11 cellular contexts compared by ENCODE assay signal in the genomic region with DNA sequence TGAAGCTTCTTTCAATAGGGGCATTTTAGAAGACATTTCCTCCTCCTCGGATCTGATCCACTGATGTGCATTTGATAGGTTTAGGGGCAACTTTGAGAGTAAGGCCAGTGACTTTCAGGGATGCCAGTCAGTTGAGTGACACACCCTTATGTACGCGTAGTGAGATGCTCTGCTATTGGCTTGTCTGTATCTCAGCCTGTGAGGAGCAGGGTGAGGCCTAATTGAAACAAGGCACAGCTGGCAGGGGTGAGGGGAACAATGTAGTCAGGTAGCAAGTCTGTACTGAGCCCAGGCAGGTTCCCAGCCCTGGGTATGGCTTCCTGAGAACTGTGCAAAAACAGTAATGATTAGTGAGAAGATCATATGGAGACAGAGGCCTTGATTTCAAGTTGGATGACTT.
DNase-seq lines count a peak whose midpoint lies in the region; TF ChIP-seq lines count a peak whose summit lies in the region.
"Had no signal": no experiment of that assay in that cellular context is flagged by ENCODE, and none has a peak within 500 bp of the region (broad histone marks: within the 10 kb centered on the region; RNA-seq: fewer than 3 reads in every experiment).

No MANE protein-coding gene starts in this region.

- H3K9ac ChIP-seq in H9 (ENCODE audit: extremely low read depth, insufficient read length, low read length) (no peak overlapping the region), colonic mucosa (ENCODE audit: low read depth in 2 of 2, low read length in 2 of 2) (no peak overlapping the region)

- no peaks in the 10 kb centered on the region for H3K36me3 ChIP-seq in colonic mucosa
- H3K36me3 ChIP-seq in effector memory CD4-positive, alpha-beta T cell (ENCODE audit: control insufficient read depth, insufficient read depth, low read length) = no peaks in the 10 kb centered on the region
- H3K36me3 ChIP-seq: left ventricle myocardium inferior had no signal

- no peak overlapping the region for H3K27ac ChIP-seq in H9 (ENCODE audit: insufficient read length, low read depth, low read length)
- no peak overlapping the region for H3K27ac ChIP-seq in colonic mucosa
- no peak overlapping the region for H3K27ac ChIP-seq in effector memory CD4-positive, alpha-beta T cell (ENCODE audit: insufficient read depth, low read length, poor library complexity, severe bottlenecking)
- H3K27ac ChIP-seq: left ventricle myocardium inferior had no signal

- DNase-seq in H9 (no peak), colonic mucosa (peak; percentile 57), NCI-H2196 (lab: John Stamatoyannopoulos, UW; ENCODE audit: unreplicated experiment) (no peak)
- DNase-seq in stimulated activated CD4-positive, alpha-beta T cell treated with anti-CD3 and anti-CD28 coated beads, Interleukin-4, amount 100 ng/mL, for 1 hour = peak; percentile 7
- DNase-seq in effector memory CD4-positive, alpha-beta T cell = no peak
- no peak for DNase-seq in stimulated activated naive CD4-positive, alpha-beta T cell (lab: John Stamatoyannopoulos, UW)
- DNase-seq: left ventricle myocardium inferior; NCI-H774; nucleus accumbens; stimulated activated naive CD4-positive, alpha-beta T cell treated with Interleukin-2 at 50 U/mL for 16 hours had no signal

- no peak overlapping the region for H2BK120ac ChIP-seq in H9 (ENCODE audit: low read depth, low read length, poor library complexity, severe bottlenecking)

- no CpG with 5 or more reads among the region's 3 CpGs for WGBS in H9 (ENCODE audit: extremely low coverage, insufficient read length, low lambda C conversion rate)

- H4K91ac ChIP-seq in H9 (ENCODE audit: insufficient read length, low read depth, low read length) = no peak overlapping the region

- no peaks in the 10 kb centered on the region; a peak in 1 of 7 replicates for H3K36me3 Mint-ChIP-seq in H9 (ENCODE audit: insufficient read depth in 1 of 3, low read depth in 3 of 3)
- peaks cover 17% of the 10 kb centered on the region for H3K36me3 Mint-ChIP-seq in T-helper 1 cell treated with Interleukin-12 subunit alpha and Interleukin-12 subunit beta and Interleukin-4 antibody, amounts not matched to agents 30 μg/mL and 1 μg/mL, for 36 hours (ENCODE audit: low read depth)

- no peaks in the 10 kb centered on the region for H3K23me2 ChIP-seq in H9 (ENCODE audit: insufficient read length, low read depth, low read length, poor library complexity, severe bottlenecking)

- no peak overlapping the region for H3K4me3 Mint-ChIP-seq in H9
- peak overlapping the region; percentile 1 for H3K4me3 Mint-ChIP-seq in T-helper 1 cell treated with Interleukin-12 subunit alpha and Interleukin-12 subunit beta and Interleukin-4 antibody, amounts not matched to agents 30 μg/mL and 1 μg/mL, for 36 hours

- no peak overlapping the region for H3K14ac ChIP-seq in H9 (ENCODE audit: insufficient read depth, low read length)

- no peak overlapping the region for H4K5ac ChIP-seq in H9 (ENCODE audit: insufficient read length, low read depth, low read length)

- no peak overlapping the region for H2AK5ac ChIP-seq in H9 (ENCODE audit: insufficient read length, low read length)

- no peaks in the 10 kb centered on the region for H3K79me1 ChIP-seq in H9 (ENCODE audit: insufficient read depth, low read depth, low read length, poor library complexity, severe bottlenecking)

- H3K18ac ChIP-seq in H9 (ENCODE audit: insufficient read length, low read depth, low read length) = no peak overlapping the region

- no peak overlapping the region for H4K8ac ChIP-seq in H9 (replicated peaks; ENCODE audit: insufficient read length, low read depth, low read length)

- H3K27ac Mint-ChIP-seq in H9 = peak overlapping the region in 2 of 3 experiments; percentile 4 to 85; a peak in 1 of 7 replicates
- H3K27ac Mint-ChIP-seq in T-helper 1 cell treated with Interleukin-12 subunit alpha and Interleukin-12 subunit beta and Interleukin-4 antibody, amounts not matched to agents 30 μg/mL and 1 μg/mL, for 36 hours = peak overlapping the region; percentile 6

- H2BK5ac ChIP-seq in H9 (ENCODE audit: insufficient read length, low read length) = no peak overlapping the region

- H3K9me3 ChIP-seq in H9 (ENCODE audit: control insufficient read depth, low read depth, low read length) = no peaks in the 10 kb centered on the region
- H3K9me3 ChIP-seq in colonic mucosa = no peaks in the 10 kb centered on the region
- H3K9me3 ChIP-seq in effector memory CD4-positive, alpha-beta T cell (ENCODE audit: control insufficient read depth, low read length) = no peaks in the 10 kb centered on the region

- H4K20me1 ChIP-seq in H9 (ENCODE audit: control insufficient read depth, insufficient read depth, insufficient read length) = no peaks in the 10 kb centered on the region

- H3K4me1 Mint-ChIP-seq in H9 = no peaks in the 10 kb centered on the region
- H3K4me1 Mint-ChIP-seq in T-helper 1 cell treated with Interleukin-12 subunit alpha and Interleukin-12 subunit beta and Interleukin-4 antibody, amounts not matched to agents 30 μg/mL and 1 μg/mL, for 36 hours (ENCODE audit: low read depth) = peaks cover 49% of the 10 kb centered on the region

- H3K27me3 Mint-ChIP-seq in H9 (ENCODE audit: low read depth) = no peaks in the 10 kb centered on the region
- H3K27me3 Mint-ChIP-seq in T-helper 1 cell treated with Interleukin-12 subunit alpha and Interleukin-12 subunit beta and Interleukin-4 antibody, amounts not matched to agents 30 μg/mL and 1 μg/mL, for 36 hours (ENCODE audit: low read depth) = no peaks in the 10 kb centered on the region

- no peak overlapping the region for H3K4ac ChIP-seq in H9 (ENCODE audit: low read depth, low read length)

- no peaks in the 10 kb centered on the region for H3K4me1 ChIP-seq in H9 (ENCODE audit: insufficient read depth, low read length)
- no peaks in the 10 kb centered on the region for H3K4me1 ChIP-seq in colonic mucosa
- H3K4me1 ChIP-seq in effector memory CD4-positive, alpha-beta T cell (ENCODE audit: control insufficient read depth, insufficient read depth, low read length, poor library complexity, severe bottlenecking) = peaks cover 15% of the 10 kb centered on the region
- H3K4me1 ChIP-seq: left ventricle myocardium inferior had no signal

- no peak overlapping the region for H3K4me2 ChIP-seq in H9 (ENCODE audit: insufficient read depth, insufficient read length, low read length)

- no peak overlapping the region for H2BK12ac ChIP-seq in H9 (ENCODE audit: insufficient read length, low read depth, low read length)

- H3K23ac ChIP-seq in H9 (ENCODE audit: insufficient read length, low read depth, low read length) = no peak overlapping the region

- no peak overlapping the region for H2BK20ac ChIP-seq in H9 (ENCODE audit: low read depth, low read length, poor library complexity, severe bottlenecking)

- peaks cover 0 to under 1% of the 10 kb centered on the region in 2 experiments; a peak in 1 of 5 replicates for H3K9me3 Mint-ChIP-seq in H9
- H3K9me3 Mint-ChIP-seq in T-helper 1 cell treated with Interleukin-12 subunit alpha and Interleukin-12 subunit beta and Interleukin-4 antibody, amounts not matched to agents 30 μg/mL and 1 μg/mL, for 36 hours = peaks cover 2% of the 10 kb centered on the region

- no peak overlapping the region for H3T11ph ChIP-seq in H9 (ENCODE audit: low read length)

- H3K27me3 ChIP-seq in H9 (ENCODE audit: insufficient read depth, low read length) = no peaks in the 10 kb centered on the region
- H3K27me3 ChIP-seq in colonic mucosa = no peaks in the 10 kb centered on the region
- H3K27me3 ChIP-seq in effector memory CD4-positive, alpha-beta T cell (replicated peaks; ENCODE audit: control insufficient read depth, insufficient read depth, low read length, poor library complexity, severe bottlenecking) = no peaks in the 10 kb centered on the region

- H3K79me2 ChIP-seq in H9 (ENCODE audit: insufficient read depth, low read length) = no peaks in the 10 kb centered on the region

- H3K56ac ChIP-seq in H9 (ENCODE audit: insufficient read length, low read depth, low read length) = no peak overlapping the region

- no peak overlapping the region for H3K4me3 ChIP-seq in colonic mucosa
- H3K4me3 ChIP-seq in effector memory CD4-positive, alpha-beta T cell (ENCODE audit: insufficient read depth, low read depth, low read length, poor library complexity, severe bottlenecking) = no peak overlapping the region
- H3K4me3 ChIP-seq: left ventricle myocardium inferior had no signal

- H2BK15ac ChIP-seq in H9 (ENCODE audit: low read depth, low read length) = no peak overlapping the region

- TF ChIP-seq CTCF in H9 (conservative IDR thresholded peaks at IDR 0.05) = no peak
- TF ChIP-seq CTCF in colonic mucosa (IDR thresholded peaks at IDR 0.05) = no peak

- no peak overlapping the region for H2AFZ ChIP-seq in H9 (ENCODE audit: low read length)

- intact Hi-C loops in colonic mucosa (cut with DNase I) = no loop called here

Comparison
In these comparisons a context has a peak if more than half of its experiments do, and no peak if none do; other contexts are left out.
1. DNase-seq: peak in colonic mucosa (single experiment) and stimulated activated CD4-positive, alpha-beta T cell treated with anti-CD3 and anti-CD28 coated beads, Interleukin-4, amount 100 ng/mL, for 1 hour (single experiment); none in H9 (single experiment), NCI-H2196 (single experiment), effector memory CD4-positive, alpha-beta T cell (0 of 3) and stimulated activated naive CD4-positive, alpha-beta T cell (0 of 6).